ENCODE assay signal across 34 cellular contexts in the genomic region with DNA sequence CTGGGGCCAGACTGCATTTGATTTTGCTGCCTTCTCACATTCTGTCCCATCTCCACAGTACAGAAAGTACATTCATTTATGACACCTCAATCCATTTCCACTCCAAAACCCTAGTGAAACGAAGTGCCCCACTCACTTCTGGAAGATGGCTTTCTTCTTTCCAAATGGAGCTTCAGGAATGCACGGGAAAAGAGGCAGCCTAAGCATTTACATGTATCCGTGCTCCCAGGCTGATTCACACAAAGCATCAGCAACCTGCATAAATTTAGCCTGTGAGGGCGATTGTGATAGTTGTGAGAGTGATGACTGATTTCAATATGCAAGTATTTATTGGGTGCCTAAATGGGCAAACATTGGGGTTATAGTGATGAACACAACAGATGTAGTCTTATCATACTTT.
"Had no signal": no experiment of that assay in that cellular context is flagged by ENCODE, and none has a peak within 500 bp of the region (broad histone marks: within the 10 kb centered on the region; RNA-seq: fewer than 3 reads in every experiment).

No MANE protein-coding gene starts in this region.

- H3K9me3 Mint-ChIP-seq: activated B cell treated with CpG ODN at 0.5 μM for 24 hours; activated CD4-positive, alpha-beta memory T cell treated with anti-CD3 and anti-CD28 coated beads for 36 hours; activated naive CD4-positive, alpha-beta T cell treated with anti-CD3 and anti-CD28 coated beads for 36 hours; activated naive CD4-positive, alpha-beta T cell treated with anti-CD3 and anti-CD28 coated beads, Interleukin-2, amount 50 U/mL, for 72 hours; activated T-cell treated with anti-CD3 and anti-CD28 coated beads, Interleukin-2, amount 50 U/mL, for 4 hours; activated T-helper 1 cell treated with anti-CD3 and anti-CD28 coated beads, Interleukin-12 subunit alpha, Interleukin-12 subunit beta, Interleukin-2, Interleukin-4 antibody, amounts not matched to agents 30 ng/mL and 10 ng/mL and 1 ng/mL, durations not matched to agents 14 hours and 24 hours and 36 hours; brain had no signal

- H3K27me3 Mint-ChIP-seq: activated B cell treated with CpG ODN at 0.5 μM for 24 hours; activated CD4-positive, alpha-beta memory T cell treated with anti-CD3 and anti-CD28 coated beads for 36 hours had no signal

- H3K27me3 ChIP-seq: Peyer's patch had no signal

- H3K36me3 ChIP-seq: adrenal gland, Peyer's patch had no signal

- DNase-seq: activated B cell treated with CpG ODN at 0.5 μM for 24 hours; activated CD4-positive, alpha-beta memory T cell treated with anti-CD3 and anti-CD28 coated beads for 36 hours; activated CD4-positive, alpha-beta T cell treated with anti-CD3 and anti-CD28 coated beads for 4 hours; activated CD4-positive, alpha-beta T cell treated with anti-CD3 and anti-CD28 coated beads, Interleukin-2, amount 50 U/mL, for 1 hour; activated CD4-positive, CD25-positive, alpha-beta regulatory T cell treated with anti-CD3 and anti-CD28 coated beads, Interleukin-2, amount 50 U/mL, for 72 hours; activated CD8-positive, alpha-beta memory T cell treated with anti-CD3 and anti-CD28 coated beads, Interleukin-2, amount 50 U/mL, for 4 hours; activated gamma-delta T cell treated with Interleukin-2 at 50 U/mL for 16 hours; activated naive CD4-positive, alpha-beta T cell treated with anti-CD3 and anti-CD28 coated beads for 36 hours; activated T-cell treated with anti-CD3 and anti-CD28 coated beads for 4 hours; activated T-cell treated with anti-CD3 and anti-CD28 coated beads, Interleukin-2, amount 50 U/mL, for 4 hours; adrenal gland; central memory CD4-positive, alpha-beta T cell; Kasumi-1; KG1; MM.1S; MV-4-11; NCI-H1092 treated with DMSO at 0.1 percent for 48 hours; NCI-H1417; NCI-H146; NCI-H187; NCI-H2081; NCI-H345; Peyer's patch; RPMI8226; SIG-M5; T-cell; T-helper 2 cell; T-helper 9 cell had no signal

- H3K27ac ChIP-seq: adrenal gland, Peyer's patch, VCaP had no signal

- H3K36me3 Mint-ChIP-seq: activated CD4-positive, alpha-beta memory T cell treated with anti-CD3 and anti-CD28 coated beads for 36 hours; activated naive CD4-positive, alpha-beta T cell treated with anti-CD3 and anti-CD28 coated beads, Interleukin-2, amount 50 U/mL, for 72 hours; brain; T-cell had no signal

- H3K4me1 ChIP-seq: adrenal gland, Peyer's patch had no signal

- H3K4me1 Mint-ChIP-seq: activated B cell treated with CpG ODN at 0.5 μM for 24 hours, T-cell had no signal

- H3K27ac Mint-ChIP-seq: activated B cell treated with CpG ODN at 0.5 μM for 24 hours; activated CD4-positive, alpha-beta memory T cell treated with anti-CD3 and anti-CD28 coated beads for 36 hours; activated naive CD4-positive, alpha-beta T cell treated with anti-CD3 and anti-CD28 coated beads for 36 hours; activated naive CD4-positive, alpha-beta T cell treated with anti-CD3 and anti-CD28 coated beads, Interleukin-2, amount 50 U/mL, for 72 hours; activated T-helper 1 cell treated with anti-CD3 and anti-CD28 coated beads, Interleukin-12 subunit alpha, Interleukin-12 subunit beta, Interleukin-2, Interleukin-4 antibody, amounts not matched to agents 30 ng/mL and 10 ng/mL and 1 ng/mL, durations not matched to agents 14 hours and 24 hours and 36 hours; T-cell had no signal

- FAIRE-seq: astrocyte had no signal

- H3K9me3 ChIP-seq: adrenal gland, Peyer's patch had no signal

- H3K4me3 Mint-ChIP-seq: activated B cell treated with CpG ODN at 0.5 μM for 24 hours; activated CD4-positive, alpha-beta memory T cell treated with anti-CD3 and anti-CD28 coated beads for 36 hours; activated naive CD4-positive, alpha-beta T cell treated with anti-CD3 and anti-CD28 coated beads for 36 hours; activated T-cell treated with anti-CD3 and anti-CD28 coated beads, Interleukin-2, amount 50 U/mL, for 4 hours; activated T-helper 1 cell treated with anti-CD3 and anti-CD28 coated beads, Interleukin-12 subunit alpha, Interleukin-12 subunit beta, Interleukin-2, Interleukin-4 antibody, amounts not matched to agents 30 ng/mL and 10 ng/mL and 1 ng/mL, durations not matched to agents 14 hours and 24 hours and 36 hours; T-cell had no signal

- ATAC-seq: activated naive CD4-positive, alpha-beta T cell treated with anti-CD3 and anti-CD28 coated beads, Interleukin-2, amount 50 U/mL, for 72 hours; activated T-cell treated with anti-CD3 and anti-CD28 coated beads, Interleukin-2, amount 50 U/mL, for 4 hours; SK-N-SH treated with all-trans-retinoic acid at 6 μM for 48 hours; T-cell had no signal

- H3K4me3 ChIP-seq: adrenal gland, Peyer's patch had no signal
